In the genomic region with DNA sequence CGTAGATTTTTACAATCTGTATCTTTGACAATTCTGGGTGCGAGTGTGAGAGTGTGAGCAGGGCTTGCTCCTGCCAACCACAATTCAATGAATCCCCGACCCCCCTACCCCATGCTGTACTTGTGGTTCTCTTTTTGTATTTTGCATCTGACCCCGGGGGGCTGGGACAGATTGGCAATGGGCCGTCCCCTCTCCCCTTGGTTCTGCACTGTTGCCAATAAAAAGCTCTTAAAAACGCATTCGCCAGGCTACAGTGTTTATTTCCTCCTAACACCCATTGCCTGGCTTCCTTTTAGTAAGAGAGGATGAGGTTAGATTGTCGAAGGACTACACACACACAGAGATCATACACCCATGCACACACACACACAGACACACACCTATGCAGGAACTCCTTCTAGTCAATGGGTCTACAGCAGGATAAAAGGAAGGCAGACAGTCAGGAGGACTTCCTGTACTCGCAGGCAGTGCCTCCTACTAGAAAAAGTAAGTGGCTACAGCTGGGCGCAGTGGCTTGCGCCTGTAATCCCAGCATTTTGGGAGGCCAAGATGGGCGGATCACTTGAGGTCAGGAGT, we compare ENCODE assay signal across 17 cellular contexts. TPM values are rescaled to one million over a fixed set of nuclear protein-coding genes. Genes with fewer than 3 reads are reported as not detected.
DNase-seq lines count a peak whose midpoint lies in the region; ATAC-seq, FAIRE-seq and TF ChIP-seq lines count a peak whose summit lies in the region.
"Had no signal": no experiment of that assay in that cellular context is flagged by ENCODE, and none has a peak within 500 bp of the region (broad histone marks: within the 10 kb centered on the region; RNA-seq: fewer than 3 reads in every experiment).

No MANE protein-coding gene starts in this region.

- H3K23me2 ChIP-seq in H9 (ENCODE audit: insufficient read length, low read depth, low read length, poor library complexity, severe bottlenecking): peaks cover 4% of the 10 kb centered on the region

- TF ChIP-seq CTCF in HepG2 (CRISPR knock-in tag; IDR thresholded peaks at IDR 0.05) (no peak), right lobe of liver (IDR thresholded peaks at IDR 0.05) (no peak), hepatocyte (IDR thresholded peaks at IDR 0.05; ENCODE audit: poor library complexity) (no peak), H9 (conservative IDR thresholded peaks at IDR 0.05) (no peak)

- H3K4me2 ChIP-seq in HepG2 (ENCODE audit: low read depth, low read length) (no peak overlapping the region), hepatocyte (no peak overlapping the region), H9 (ENCODE audit: insufficient read depth, insufficient read length, low read length) (no peak overlapping the region)

- no peak overlapping the region for H3K14ac ChIP-seq in H9 (ENCODE audit: insufficient read depth, low read length)

- no peak overlapping the region for H3K9ac ChIP-seq in HepG2 (ENCODE audit: insufficient read depth, low read depth, low read length)
- no peak overlapping the region for H3K9ac ChIP-seq in H9 (ENCODE audit: extremely low read depth, insufficient read length, low read length)

- POLR2A ChIA-PET in HepG2 (lab: Yijun Ruan, JAX): no interaction called here

- H3K36me3 Mint-ChIP-seq in activated T-helper 17 cell treated with anti-CD3 and anti-CD28 coated beads, Interleukin-2, amount 50 U/mL, for 72 hours (ENCODE audit: low read depth): peaks cover 62% of the 10 kb centered on the region
- peaks cover 0 to 11% (median 0%) of the 10 kb centered on the region in 3 experiments; a peak in 1 of 7 replicates for H3K36me3 Mint-ChIP-seq in H9 (ENCODE audit: insufficient read depth in 1 of 3, low read depth in 3 of 3)
- H3K36me3 Mint-ChIP-seq: WTC11 had no signal

- H3K4me1 Mint-ChIP-seq in activated T-helper 17 cell treated with anti-CD3 and anti-CD28 coated beads, Interleukin-2, amount 50 U/mL, for 72 hours: peaks cover 24% of the 10 kb centered on the region
- H3K4me1 Mint-ChIP-seq in H9: peaks cover 27 to 51% of the 10 kb centered on the region in 2 experiments

- H3T11ph ChIP-seq in H9 (ENCODE audit: low read length): no peak overlapping the region

- TF ChIP-seq POLR2A in HepG2 (IDR thresholded peaks at IDR 0.05; ENCODE audit: insufficient read depth in 1 of 2, low read depth in 2 of 2, low read length in 2 of 2) (peak in 1 of 2 experiments; percentile 70; a peak in 2 of 4 replicates), right lobe of liver (IDR thresholded peaks at IDR 0.05) (no peak)

- no peak overlapping the region for H3K56ac ChIP-seq in H9 (ENCODE audit: insufficient read length, low read depth, low read length)

- H4K8ac ChIP-seq in H9 (replicated peaks; ENCODE audit: insufficient read length, low read depth, low read length): no peak overlapping the region

- intact Hi-C loops in HepG2 (cut with micrococcal nuclease; ENCODE audit: unreplicated experiment): no loop called here
- intact Hi-C loops in right lobe of liver (cut with DNase I): loop anchor here (5.0 kb wide), 2 partner anchors 33 to 38 kb away; no protein-coding TSS in a partner anchor

- no peak for TF ChIP-seq RAD21 in HepG2 (CRISPR knock-in tag; IDR thresholded peaks at IDR 0.05)

- H3K27me3 ChIP-seq in HepG2 (ENCODE audit: control insufficient read depth in 1 of 2, insufficient read depth in 2 of 2, low read length in 2 of 2) (peaks cover 0 to 10% of the 10 kb centered on the region in 2 experiments; a peak in 1 of 5 replicates), right lobe of liver (no peaks in the 10 kb centered on the region), hepatocyte (peaks cover 16% of the 10 kb centered on the region), H9 (ENCODE audit: insufficient read depth, low read length) (no peaks in the 10 kb centered on the region)

- no peak overlapping the region for H2BK12ac ChIP-seq in H9 (ENCODE audit: insufficient read length, low read depth, low read length)

- ATAC-seq in HepG2: no peak
- no peak for ATAC-seq in right lobe of liver
- ATAC-seq in activated T-helper 17 cell treated with anti-CD3 and anti-CD28 coated beads, Interleukin-2, amount 50 U/mL, for 72 hours (replicated peaks): no peak
- no peak for ATAC-seq in GM19463 (IDR thresholded peaks at IDR 0.05; ENCODE audit: unreplicated experiment)
- no peak for ATAC-seq in HG03469 (IDR thresholded peaks at IDR 0.05; ENCODE audit: unreplicated experiment)
- no peak for ATAC-seq in esophagus mucosa
- ATAC-seq: activated T-cell treated with anti-CD3 and anti-CD28 coated beads, Interleukin-2, amount 50 U/mL, for 4 hours; GM12878; PC-3; WTC11 had no signal

- H2BK20ac ChIP-seq in H9 (ENCODE audit: low read depth, low read length, poor library complexity, severe bottlenecking): no peak overlapping the region

- H3K79me1 ChIP-seq in H9 (ENCODE audit: insufficient read depth, low read depth, low read length, poor library complexity, severe bottlenecking): no peaks in the 10 kb centered on the region

- 46% methylated on average over 12 of the region's 12 CpGs for WGBS in HepG2 (ENCODE audit: low lambda C conversion rate)
- 44% methylated on average over 7 of the region's 12 CpGs for WGBS in right lobe of liver (ENCODE audit: insufficient coverage, low coverage, low lambda C conversion rate, missing lambda C conversion rate)
- 78% methylated on average over 12 of the region's 12 CpGs for WGBS in hepatocyte (ENCODE audit: low lambda C conversion rate, missing lambda C conversion rate)
- no CpG with 5 or more reads among the region's 12 CpGs for WGBS in H9 (ENCODE audit: extremely low coverage, insufficient read length, low lambda C conversion rate)

- H2AFZ ChIP-seq in HepG2 (ENCODE audit: low read length): no peak overlapping the region
- no peak overlapping the region for H2AFZ ChIP-seq in hepatocyte
- no peak overlapping the region for H2AFZ ChIP-seq in H9 (ENCODE audit: low read length)

- no peak overlapping the region for H3K4me3 ChIP-seq in HepG2 (replicated peaks in 1 of 3; ENCODE audit: insufficient read depth in 1 of 3, low read depth in 2 of 3, low read length in 3 of 3)
- no peak overlapping the region for H3K4me3 ChIP-seq in right lobe of liver
- no peak overlapping the region for H3K4me3 ChIP-seq in hepatocyte
- H3K4me3 ChIP-seq: GM12878, tibial nerve had no signal

- no peaks in the 10 kb centered on the region for H3K9me2 ChIP-seq in hepatocyte (replicated peaks; ENCODE audit: insufficient read depth)

- H3K27ac Mint-ChIP-seq in activated T-helper 17 cell treated with anti-CD3 and anti-CD28 coated beads, Interleukin-2, amount 50 U/mL, for 72 hours: peak overlapping the region; percentile 61
- H3K27ac Mint-ChIP-seq in H9: no peak overlapping the region; a peak in 1 of 7 replicates
- H3K27ac Mint-ChIP-seq: WTC11 had no signal

- no peak overlapping the region for H3K23ac ChIP-seq in H9 (ENCODE audit: insufficient read length, low read depth, low read length)

- H4K20me1 ChIP-seq in HepG2 (ENCODE audit: insufficient read depth, low read length): no peaks in the 10 kb centered on the region
- no peaks in the 10 kb centered on the region for H4K20me1 ChIP-seq in hepatocyte (ENCODE audit: insufficient read depth, poor library complexity, severe bottlenecking)
- H4K20me1 ChIP-seq in H9 (ENCODE audit: control insufficient read depth, insufficient read depth, insufficient read length): no peaks in the 10 kb centered on the region

- no peak overlapping the region for H4K5ac ChIP-seq in H9 (ENCODE audit: insufficient read length, low read depth, low read length)

- H2BK5ac ChIP-seq in H9 (ENCODE audit: insufficient read length, low read length): no peak overlapping the region

- in situ Hi-C loops in HepG2 (cut with HindIII; ENCODE audit: extremely low pct_ligation_motif_present, low pct_unique_long_range_greater_than_20kb): loop anchor here (5.0 to 10.0 kb wide), 2 partner anchors 33 to 50 kb away; a partner anchor contains a TSS

- CTCF ChIA-PET in HepG2 (lab: Yijun Ruan, JAX; ENCODE audit: low intra/inter-chr PET ratio, low total read pairs): no interaction called here

- H3K27ac ChIP-seq in HepG2 (ENCODE audit: extremely low read length, insufficient read depth, low read length): no peak overlapping the region
- H3K27ac ChIP-seq in right lobe of liver: no peak overlapping the region
- H3K27ac ChIP-seq in hepatocyte: no peak overlapping the region
- no peak overlapping the region for H3K27ac ChIP-seq in H9 (ENCODE audit: insufficient read length, low read depth, low read length)
- H3K27ac ChIP-seq: tibial nerve had no signal

- no TSS peak for BruUV-seq in HepG2 (replicated peaks; lab: Mats Ljungman, UMichigan)

- H2BK120ac ChIP-seq in H9 (ENCODE audit: low read depth, low read length, poor library complexity, severe bottlenecking): no peak overlapping the region

- H3K4me3 Mint-ChIP-seq in activated T-helper 17 cell treated with anti-CD3 and anti-CD28 coated beads, Interleukin-2, amount 50 U/mL, for 72 hours: no peak overlapping the region
- H3K4me3 Mint-ChIP-seq in H9: no peak overlapping the region
- H3K4me3 Mint-ChIP-seq: activated T-cell treated with anti-CD3 and anti-CD28 coated beads, Interleukin-2, amount 50 U/mL, for 4 hours; WTC11 had no signal

- no peak overlapping the region for H2AK5ac ChIP-seq in H9 (ENCODE audit: insufficient read length, low read length)

- TF ChIP-seq EP300 in HepG2 (IDR thresholded peaks at IDR 0.05; ENCODE audit: low read depth in 2 of 2, low read length in 2 of 2): no peak
- TF ChIP-seq EP300 in HepG2 (CRISPR knock-in tag; IDR thresholded peaks at IDR 0.05; ENCODE audit: borderline replicate concordance): no peak

- no peaks in the 10 kb centered on the region for H3K79me2 ChIP-seq in HepG2 (ENCODE audit: insufficient read depth, low read length)
- H3K79me2 ChIP-seq in hepatocyte: no peaks in the 10 kb centered on the region
- no peaks in the 10 kb centered on the region for H3K79me2 ChIP-seq in H9 (ENCODE audit: insufficient read depth, low read length)

- no peak overlapping the region for H2BK15ac ChIP-seq in H9 (ENCODE audit: low read depth, low read length)

- no peak for FAIRE-seq in HepG2 (lab: Jason Lieb, UNC)
- FAIRE-seq: frontal cortex, GM12878, keratinocyte had no signal

- H3K9me3 Mint-ChIP-seq in activated T-helper 17 cell treated with anti-CD3 and anti-CD28 coated beads, Interleukin-2, amount 50 U/mL, for 72 hours: no peaks in the 10 kb centered on the region
- no peaks in the 10 kb centered on the region for H3K9me3 Mint-ChIP-seq in H9
- H3K9me3 Mint-ChIP-seq: activated T-cell treated with anti-CD3 and anti-CD28 coated beads, Interleukin-2, amount 50 U/mL, for 4 hours; WTC11 had no signal

- H3K18ac ChIP-seq in H9 (ENCODE audit: insufficient read length, low read depth, low read length): no peak overlapping the region

- H3K36me3 ChIP-seq in HepG2 (replicated peaks in 1 of 2; ENCODE audit: control insufficient read depth in 1 of 2, insufficient read depth in 2 of 2, low read length in 2 of 2) (no peaks in the 10 kb centered on the region), right lobe of liver (no peaks in the 10 kb centered on the region), hepatocyte (replicated peaks; ENCODE audit: insufficient read depth, low read depth) (no peaks in the 10 kb centered on the region)
- H3K36me3 ChIP-seq: tibial nerve had no signal

- H3K9me3 ChIP-seq in HepG2 (ENCODE audit: low read length) (no peaks in the 10 kb centered on the region), right lobe of liver (no peaks in the 10 kb centered on the region), hepatocyte (ENCODE audit: low read depth) (no peaks in the 10 kb centered on the region), H9 (ENCODE audit: control insufficient read depth, low read depth, low read length) (no peaks in the 10 kb centered on the region)
- H3K9me3 ChIP-seq: tibial nerve had no signal

- H3K27me3 Mint-ChIP-seq in activated T-helper 17 cell treated with anti-CD3 and anti-CD28 coated beads, Interleukin-2, amount 50 U/mL, for 72 hours: no peaks in the 10 kb centered on the region
- H3K27me3 Mint-ChIP-seq in H9 (ENCODE audit: low read depth): peaks cover 11% of the 10 kb centered on the region

- DNase-seq in HepG2 (ENCODE audit: low spot score) (no peak), right lobe of liver (no peak), hepatocyte (ENCODE audit: low spot score) (peak; percentile 25), H9 (no peak)
- DNase-seq: activated T-cell treated with anti-CD3 and anti-CD28 coated beads, Interleukin-2, amount 50 U/mL, for 4 hours; amygdala; PC-3; posterior cingulate gyrus had no signal

- H3K4ac ChIP-seq in H9 (ENCODE audit: low read depth, low read length): no peak overlapping the region

- peaks cover 41% of the 10 kb centered on the region for H3K4me1 ChIP-seq in HepG2 (ENCODE audit: insufficient read depth, low read length)
- H3K4me1 ChIP-seq in right lobe of liver: peaks cover 0 to 12% (median 0%) of the 10 kb centered on the region in 4 donors
- H3K4me1 ChIP-seq in hepatocyte (ENCODE audit: insufficient read depth): no peaks in the 10 kb centered on the region
- H3K4me1 ChIP-seq in H9 (ENCODE audit: insufficient read depth, low read length): no peaks in the 10 kb centered on the region

- no peak overlapping the region for H4K91ac ChIP-seq in H9 (ENCODE audit: insufficient read length, low read depth, low read length)

RNA-seq across cellular contexts. Expression of a gene that starts 7.2 kb away (rescaled TPM):
- total RNA-seq in HepG2 (2016; rRNA removed; fragmentation: Illumina TruSeq; extraction: Trizol): 0.21 and 6.0 TPM in 2 replicates
- 0.79 and 0.91 TPM in 2 replicates for total RNA-seq in HepG2 (2016; cell fraction: cytosol; rRNA removed; fragmentation: Illumina TruSeq; extraction: Trizol; ENCODE audit: low read depth)
- 0.37 and 5.7 TPM in 2 replicates for total RNA-seq in HepG2 (2016; cell fraction: insoluble cytoplasmic fraction; rRNA removed; fragmentation: Illumina TruSeq; extraction: Trizol)
- 0.93 and 1.2 TPM in 2 replicates for total RNA-seq in HepG2 (2016; cell fraction: membrane; rRNA removed; fragmentation: Illumina TruSeq; extraction: Trizol)
- total RNA-seq in HepG2 (2016; cell fraction: nucleus; rRNA removed; fragmentation: Illumina TruSeq; extraction: Trizol): 17.8 and 18.2 TPM in 2 replicates
- polyA plus RNA-seq in HepG2 (2011; rRNA removed): 2.8 TPM in 2 replicates
- 0.67 and 0.69 TPM in 2 replicates for polyA plus RNA-seq in HepG2 (2011; cell fraction: cytosol; rRNA removed)
- polyA plus RNA-seq in HepG2 (2011; cell fraction: nucleus; rRNA removed): 23.1 and 35.9 TPM in 2 replicates
- 0.51 and 1.1 TPM in 2 replicates for polyA plus RNA-seq in HepG2 (2012)
- polyA plus RNA-seq in HepG2 (2016; cell fraction: cytosol; fragmentation: Illumina TruSeq; extraction: Trizol; ENCODE audit: low read depth): not detected in 2 replicates
- 0.35 and 0.74 TPM in 2 replicates for polyA plus RNA-seq in HepG2 (2016; cell fraction: insoluble cytoplasmic fraction; fragmentation: Illumina TruSeq; extraction: Trizol; ENCODE audit: low read depth)
- 0.17 and 0.41 TPM in 2 replicates for polyA plus RNA-seq in HepG2 (2016; cell fraction: membrane; fragmentation: Illumina TruSeq; extraction: Trizol; ENCODE audit: low read depth)
- polyA plus RNA-seq in HepG2 (2016; cell fraction: nucleus; fragmentation: Illumina TruSeq; extraction: Trizol; ENCODE audit: insufficient read depth, low read depth): 17.9 and 36.0 TPM in 2 replicates
- 16.2 and 24.3 TPM in 2 replicates for polyA minus RNA-seq in HepG2 (2011; rRNA and poly(A)+ RNA removed; ENCODE audit: low replicate concordance)
- polyA minus RNA-seq in HepG2 (2011; cell fraction: cytosol; rRNA and poly(A)+ RNA removed): 1.5 and 2.2 TPM in 2 replicates
- polyA minus RNA-seq in HepG2 (2011; cell fraction: nucleus; rRNA and poly(A)+ RNA removed): 32.3 and 48.2 TPM in 2 replicates
- 1 to 10 TPM in 1 of 6 experiments, under 1 TPM in 5; 0.19 to 1.2 (median 0.44) TPM for total RNA-seq in right lobe of liver
- 10 to 100 TPM; 20.7 to 39.2 TPM for total RNA-seq in activated T-helper 17 cell treated with anti-CD3 and anti-CD28 coated beads, Interleukin-2, amount 50 U/mL, for 72 hours
- 37.9 and 73.1 TPM in 2 replicates for total RNA-seq in hepatocyte
- polyA plus RNA-seq in hepatocyte: 114 and 168 TPM in 2 replicates
- 1.7 and 2.5 TPM in 2 replicates for total RNA-seq in H9 (2021)
- 2.5 TPM for total RNA-seq in esophagus mucosa

RNA-seq across cellular contexts. Expression of a gene that starts 21.8 kb away (rescaled TPM):
- 2.1 and 2.9 TPM in 2 replicates for total RNA-seq in HepG2 (2016; rRNA removed; fragmentation: Illumina TruSeq; extraction: Trizol)
- 5.1 and 6.2 TPM in 2 replicates for total RNA-seq in HepG2 (2016; cell fraction: cytosol; rRNA removed; fragmentation: Illumina TruSeq; extraction: Trizol; ENCODE audit: low read depth)
- total RNA-seq in HepG2 (2016; cell fraction: insoluble cytoplasmic fraction; rRNA removed; fragmentation: Illumina TruSeq; extraction: Trizol): 2.0 and 3.5 TPM in 2 replicates
- total RNA-seq in HepG2 (2016; cell fraction: membrane; rRNA removed; fragmentation: Illumina TruSeq; extraction: Trizol): 6.2 and 8.3 TPM in 2 replicates
- total RNA-seq in HepG2 (2016; cell fraction: nucleus; rRNA removed; fragmentation: Illumina TruSeq; extraction: Trizol): 2.3 and 2.8 TPM in 2 replicates
- polyA plus RNA-seq in HepG2 (2011; rRNA removed): 17.1 and 18.0 TPM in 2 replicates
- 13.2 and 17.0 TPM in 2 replicates for polyA plus RNA-seq in HepG2 (2011; cell fraction: cytosol; rRNA removed)
- polyA plus RNA-seq in HepG2 (2011; cell fraction: nucleus; rRNA removed): 12.6 and 14.7 TPM in 2 replicates
- 11.2 and 15.2 TPM in 2 replicates for polyA plus RNA-seq in HepG2 (2012)
- 8.6 and 9.5 TPM in 2 replicates for polyA plus RNA-seq in HepG2 (2016; cell fraction: cytosol; fragmentation: Illumina TruSeq; extraction: Trizol; ENCODE audit: low read depth)
- polyA plus RNA-seq in HepG2 (2016; cell fraction: insoluble cytoplasmic fraction; fragmentation: Illumina TruSeq; extraction: Trizol; ENCODE audit: low read depth): 3.9 and 4.7 TPM in 2 replicates
- 9.5 and 9.7 TPM in 2 replicates for polyA plus RNA-seq in HepG2 (2016; cell fraction: membrane; fragmentation: Illumina TruSeq; extraction: Trizol; ENCODE audit: low read depth)
- polyA plus RNA-seq in HepG2 (2016; cell fraction: nucleus; fragmentation: Illumina TruSeq; extraction: Trizol; ENCODE audit: insufficient read depth, low read depth): 11.0 and 11.5 TPM in 2 replicates
- 6.0 and 30.0 TPM in 2 replicates for polyA minus RNA-seq in HepG2 (2011; rRNA and poly(A)+ RNA removed; ENCODE audit: low replicate concordance)
- polyA minus RNA-seq in HepG2 (2011; cell fraction: cytosol; rRNA and poly(A)+ RNA removed): 7.6 and 8.3 TPM in 2 replicates
- polyA minus RNA-seq in HepG2 (2011; cell fraction: nucleus; rRNA and poly(A)+ RNA removed): 7.1 and 7.6 TPM in 2 replicates
- 1 to 10 TPM; 1.5 to 7.2 (median 2.9) TPM for total RNA-seq in right lobe of liver
- total RNA-seq in activated T-helper 17 cell treated with anti-CD3 and anti-CD28 coated beads, Interleukin-2, amount 50 U/mL, for 72 hours: 1 to 10 TPM; 5.3 to 8.6 TPM
- 3.4 and 7.8 TPM in 2 replicates for total RNA-seq in hepatocyte
- polyA plus RNA-seq in hepatocyte: 12.2 and 14.8 TPM in 2 replicates
- 18.9 and 20.1 TPM in 2 replicates for total RNA-seq in H9 (2021)
- 1.4 TPM for total RNA-seq in esophagus mucosa

RNA-seq across cellular contexts. Expression of a gene that starts 23.2 kb away (rescaled TPM):
- total RNA-seq in HepG2 (2016; rRNA removed; fragmentation: Illumina TruSeq; extraction: Trizol): 0.31 and 0.67 TPM in 2 replicates
- total RNA-seq in HepG2 (2016; cell fraction: cytosol; rRNA removed; fragmentation: Illumina TruSeq; extraction: Trizol; ENCODE audit: low read depth): 0.53 and 0.71 TPM in 2 replicates
- 0.48 and 0.91 TPM in 2 replicates for total RNA-seq in HepG2 (2016; cell fraction: insoluble cytoplasmic fraction; rRNA removed; fragmentation: Illumina TruSeq; extraction: Trizol)
- total RNA-seq in HepG2 (2016; cell fraction: membrane; rRNA removed; fragmentation: Illumina TruSeq; extraction: Trizol): 0.72 and 1.2 TPM in 2 replicates
- total RNA-seq in HepG2 (2016; cell fraction: nucleus; rRNA removed; fragmentation: Illumina TruSeq; extraction: Trizol): not detected in 2 replicates
- polyA plus RNA-seq in HepG2 (2011; rRNA removed): 1.3 and 1.8 TPM in 2 replicates
- 2.6 TPM in 2 replicates for polyA plus RNA-seq in HepG2 (2011; cell fraction: cytosol; rRNA removed)
- 1.1 and 2.1 TPM in 2 replicates for polyA plus RNA-seq in HepG2 (2011; cell fraction: nucleus; rRNA removed)
- 1.4 and 1.9 TPM in 2 replicates for polyA plus RNA-seq in HepG2 (2012)
- polyA plus RNA-seq in HepG2 (2016; cell fraction: cytosol; fragmentation: Illumina TruSeq; extraction: Trizol; ENCODE audit: low read depth): 0.86 and 1.5 TPM in 2 replicates
- 0.76 TPM in 1 of 2 replicates, not detected in the other for polyA plus RNA-seq in HepG2 (2016; cell fraction: insoluble cytoplasmic fraction; fragmentation: Illumina TruSeq; extraction: Trizol; ENCODE audit: low read depth)
- 0.77 and 1.1 TPM in 2 replicates for polyA plus RNA-seq in HepG2 (2016; cell fraction: membrane; fragmentation: Illumina TruSeq; extraction: Trizol; ENCODE audit: low read depth)
- 1.2 TPM in 1 of 2 replicates, not detected in the other for polyA plus RNA-seq in HepG2 (2016; cell fraction: nucleus; fragmentation: Illumina TruSeq; extraction: Trizol; ENCODE audit: insufficient read depth, low read depth)
- polyA minus RNA-seq in HepG2 (2011; rRNA and poly(A)+ RNA removed; ENCODE audit: low replicate concordance): 0.23 TPM in 1 of 2 replicates, not detected in the other
- polyA minus RNA-seq in HepG2 (2011; cell fraction: cytosol; rRNA and poly(A)+ RNA removed): not detected in 2 replicates
- 0.50 TPM in 1 of 2 replicates, not detected in the other for polyA minus RNA-seq in HepG2 (2011; cell fraction: nucleus; rRNA and poly(A)+ RNA removed)
- 1 to 10 TPM in 2 of 6 experiments, under 1 TPM in 3, not detected in 1; 0.32 to 2.0 (median 0.51) TPM for total RNA-seq in right lobe of liver
- total RNA-seq in activated T-helper 17 cell treated with anti-CD3 and anti-CD28 coated beads, Interleukin-2, amount 50 U/mL, for 72 hours: 1 to 10 TPM; 4.3 to 5.2 TPM
- 0.40 and 1.9 TPM in 2 replicates for total RNA-seq in hepatocyte
- polyA plus RNA-seq in hepatocyte: 0.59 and 1.4 TPM in 2 replicates
- total RNA-seq in H9 (2021): 7.7 and 8.1 TPM in 2 replicates
- total RNA-seq in esophagus mucosa: 2.4 TPM

RNA-seq across cellular contexts. Expression of a gene that starts 32.2 kb away (rescaled TPM):
- total RNA-seq in HepG2 (2016; rRNA removed; fragmentation: Illumina TruSeq; extraction: Trizol) (64.6 and 67.1 TPM in 2 replicates), right lobe of liver (10 to 100 TPM; 19.4 to 64.1 (median 30.6) TPM), hepatocyte (57.3 and 68.9 TPM in 2 replicates), H9 (2021) (157 and 162 TPM in 2 replicates), esophagus mucosa (48.8 TPM)
- 22.8 and 24.0 TPM in 2 replicates for total RNA-seq in HepG2 (2016; cell fraction: cytosol; rRNA removed; fragmentation: Illumina TruSeq; extraction: Trizol; ENCODE audit: low read depth)
- 60.7 and 68.5 TPM in 2 replicates for total RNA-seq in HepG2 (2016; cell fraction: insoluble cytoplasmic fraction; rRNA removed; fragmentation: Illumina TruSeq; extraction: Trizol)
- total RNA-seq in HepG2 (2016; cell fraction: membrane; rRNA removed; fragmentation: Illumina TruSeq; extraction: Trizol): 55.3 and 59.3 TPM in 2 replicates
- 38.8 and 40.6 TPM in 2 replicates for total RNA-seq in HepG2 (2016; cell fraction: nucleus; rRNA removed; fragmentation: Illumina TruSeq; extraction: Trizol)
- polyA plus RNA-seq in HepG2 (2011; rRNA removed) (41.8 and 49.1 TPM in 2 replicates), hepatocyte (86.0 and 92.6 TPM in 2 replicates)
- 29.9 and 46.4 TPM in 2 replicates for polyA plus RNA-seq in HepG2 (2011; cell fraction: cytosol; rRNA removed)
- polyA plus RNA-seq in HepG2 (2011; cell fraction: nucleus; rRNA removed): 78.2 and 83.1 TPM in 2 replicates
- 30.9 and 35.9 TPM in 2 replicates for polyA plus RNA-seq in HepG2 (2012)
- 20.6 and 22.3 TPM in 2 replicates for polyA plus RNA-seq in HepG2 (2016; cell fraction: cytosol; fragmentation: Illumina TruSeq; extraction: Trizol; ENCODE audit: low read depth)
- 75.4 and 76.4 TPM in 2 replicates for polyA plus RNA-seq in HepG2 (2016; cell fraction: insoluble cytoplasmic fraction; fragmentation: Illumina TruSeq; extraction: Trizol; ENCODE audit: low read depth)
- 40.8 and 44.1 TPM in 2 replicates for polyA plus RNA-seq in HepG2 (2016; cell fraction: membrane; fragmentation: Illumina TruSeq; extraction: Trizol; ENCODE audit: low read depth)
- polyA plus RNA-seq in HepG2 (2016; cell fraction: nucleus; fragmentation: Illumina TruSeq; extraction: Trizol; ENCODE audit: insufficient read depth, low read depth): 70.9 and 74.4 TPM in 2 replicates
- 38.0 and 110 TPM in 2 replicates for polyA minus RNA-seq in HepG2 (2011; rRNA and poly(A)+ RNA removed; ENCODE audit: low replicate concordance)
- polyA minus RNA-seq in HepG2 (2011; cell fraction: cytosol; rRNA and poly(A)+ RNA removed): 36.7 and 47.2 TPM in 2 replicates
- 31.7 and 50.2 TPM in 2 replicates for polyA minus RNA-seq in HepG2 (2011; cell fraction: nucleus; rRNA and poly(A)+ RNA removed)
- 100 to 1,000 TPM; 151 to 196 TPM for total RNA-seq in activated T-helper 17 cell treated with anti-CD3 and anti-CD28 coated beads, Interleukin-2, amount 50 U/mL, for 72 hours

RNA-seq across cellular contexts. Expression of a gene that starts 51.3 kb away (rescaled TPM):
- total RNA-seq in HepG2 (2016; rRNA removed; fragmentation: Illumina TruSeq; extraction: Trizol) (39.3 and 40.0 TPM in 2 replicates), right lobe of liver (10 to 100 TPM; 19.2 to 29.4 (median 22.6) TPM), hepatocyte (42.5 and 51.0 TPM in 2 replicates), H9 (2021) (62.4 and 66.7 TPM in 2 replicates), esophagus mucosa (48.5 TPM)
- total RNA-seq in HepG2 (2016; cell fraction: cytosol; rRNA removed; fragmentation: Illumina TruSeq; extraction: Trizol; ENCODE audit: low read depth): 45.6 and 63.1 TPM in 2 replicates
- 33.8 and 46.8 TPM in 2 replicates for total RNA-seq in HepG2 (2016; cell fraction: insoluble cytoplasmic fraction; rRNA removed; fragmentation: Illumina TruSeq; extraction: Trizol)
- total RNA-seq in HepG2 (2016; cell fraction: membrane; rRNA removed; fragmentation: Illumina TruSeq; extraction: Trizol): 47.2 and 50.6 TPM in 2 replicates
- total RNA-seq in HepG2 (2016; cell fraction: nucleus; rRNA removed; fragmentation: Illumina TruSeq; extraction: Trizol): 15.5 and 16.4 TPM in 2 replicates
- polyA plus RNA-seq in HepG2 (2011; rRNA removed) (66.4 and 76.6 TPM in 2 replicates), hepatocyte (66.7 and 72.8 TPM in 2 replicates)
- 48.2 and 78.5 TPM in 2 replicates for polyA plus RNA-seq in HepG2 (2011; cell fraction: cytosol; rRNA removed)
- polyA plus RNA-seq in HepG2 (2011; cell fraction: nucleus; rRNA removed): 84.4 and 86.6 TPM in 2 replicates
- 38.8 and 40.5 TPM in 2 replicates for polyA plus RNA-seq in HepG2 (2012)
- polyA plus RNA-seq in HepG2 (2016; cell fraction: cytosol; fragmentation: Illumina TruSeq; extraction: Trizol; ENCODE audit: low read depth): 57.8 and 73.2 TPM in 2 replicates
- 53.9 and 54.0 TPM in 2 replicates for polyA plus RNA-seq in HepG2 (2016; cell fraction: insoluble cytoplasmic fraction; fragmentation: Illumina TruSeq; extraction: Trizol; ENCODE audit: low read depth)
- polyA plus RNA-seq in HepG2 (2016; cell fraction: membrane; fragmentation: Illumina TruSeq; extraction: Trizol; ENCODE audit: low read depth): 53.9 and 61.0 TPM in 2 replicates
- polyA plus RNA-seq in HepG2 (2016; cell fraction: nucleus; fragmentation: Illumina TruSeq; extraction: Trizol; ENCODE audit: insufficient read depth, low read depth): 40.4 and 44.1 TPM in 2 replicates
- 68.2 and 77.1 TPM in 2 replicates for polyA minus RNA-seq in HepG2 (2011; rRNA and poly(A)+ RNA removed; ENCODE audit: low replicate concordance)
- 28.0 and 42.8 TPM in 2 replicates for polyA minus RNA-seq in HepG2 (2011; cell fraction: cytosol; rRNA and poly(A)+ RNA removed)
- polyA minus RNA-seq in HepG2 (2011; cell fraction: nucleus; rRNA and poly(A)+ RNA removed): 23.7 and 24.2 TPM in 2 replicates
- 10 to 100 TPM; 27.6 to 33.2 TPM for total RNA-seq in activated T-helper 17 cell treated with anti-CD3 and anti-CD28 coated beads, Interleukin-2, amount 50 U/mL, for 72 hours
